22 cellular contexts compared by ENCODE assay signal in the genomic region with DNA sequence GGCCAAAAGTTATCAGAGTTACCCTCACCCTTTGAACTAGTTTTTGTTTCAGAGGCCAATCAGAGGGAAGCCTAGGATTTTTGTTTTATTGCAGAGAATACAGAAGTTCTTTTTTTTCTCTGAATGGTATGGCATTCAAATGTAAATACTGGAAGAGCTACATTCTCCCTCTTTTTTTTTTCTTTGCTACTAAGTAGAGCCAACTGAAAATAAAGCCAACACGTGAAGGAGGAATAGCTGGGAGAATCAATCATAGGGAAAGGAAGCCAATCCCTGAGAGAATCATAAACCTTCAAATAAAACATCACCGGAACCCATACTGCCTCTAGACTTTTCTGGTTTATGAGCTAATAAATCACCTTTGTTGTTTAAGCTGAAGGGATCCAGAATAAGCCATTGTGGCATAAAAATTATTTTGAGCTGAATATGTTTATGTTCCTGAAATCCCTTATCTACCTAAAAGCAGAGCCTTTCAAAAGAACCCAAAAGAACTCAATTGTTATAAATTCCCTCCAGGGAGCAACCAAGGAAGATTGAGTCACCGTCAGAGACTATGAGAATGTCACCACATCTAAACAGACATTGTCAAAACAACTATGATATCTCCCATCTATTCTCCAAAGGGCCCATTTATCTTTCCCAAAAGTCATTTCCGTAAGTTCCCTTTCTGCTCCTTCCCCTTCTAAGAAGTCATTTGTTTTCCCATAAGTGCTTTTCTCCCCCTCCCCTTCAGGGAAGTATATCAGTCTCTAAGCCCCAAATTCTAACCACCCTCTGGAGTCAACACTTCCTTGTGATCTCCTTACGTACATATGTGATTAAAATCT. TPM values are rescaled to one million over a fixed set of nuclear protein-coding genes. Genes with fewer than 3 reads are reported as not detected.
A peak's percentile ranks its signal among the peaks of the same experiment; 100 is the strongest.
DNase-seq lines count a peak whose midpoint lies in the region; TF ChIP-seq lines count a peak whose summit lies in the region.
"Had no signal": no experiment of that assay in that cellular context is flagged by ENCODE, and none has a peak within 500 bp of the region (broad histone marks: within the 10 kb centered on the region; RNA-seq: fewer than 3 reads in every experiment).

No MANE protein-coding gene starts in this region.

- no peak overlapping the region for H3K4me3 ChIP-seq in ACC112 (ENCODE audit: low read depth, low read length)
- H3K4me3 ChIP-seq in dorsolateral prefrontal cortex = no peak overlapping the region
- no peak overlapping the region for H3K4me3 ChIP-seq in neural cell (ENCODE audit: low read length)
- H3K4me3 ChIP-seq: psoas muscle had no signal

- H3K27me3 ChIP-seq in ACC112 (ENCODE audit: insufficient read depth, low read length) = no peaks in the 10 kb centered on the region
- H3K27me3 ChIP-seq in dorsolateral prefrontal cortex = no peaks in the 10 kb centered on the region
- no peaks in the 10 kb centered on the region for H3K27me3 ChIP-seq in neural cell (ENCODE audit: insufficient read depth, low read depth, low read length)
- H3K27me3 ChIP-seq: brain microvascular endothelial cell had no signal

- H3K36me3 Mint-ChIP-seq in activated naive CD8-positive, alpha-beta T cell treated with anti-CD3 and anti-CD28 coated beads for 36 hours = peaks cover 10% of the 10 kb centered on the region
- H3K36me3 Mint-ChIP-seq: natural killer cell treated with Interleukin-12 subunit alpha and Interleukin-12 subunit beta and Interleukin-15 and Interleukin-18, amount 100 ng/mL, for 72 hours; stimulated activated effector memory CD8-positive, alpha-beta T cell treated with anti-CD3 and anti-CD28 coated beads, Interleukin-12 subunit alpha, Interleukin-12 subunit beta, amount 100 ng/mL, for 72 hours; type B pancreatic cell had no signal

- H3K4me2 ChIP-seq in neural cell (ENCODE audit: low read length) = no peak overlapping the region

- H3K4me1 Mint-ChIP-seq in activated naive CD8-positive, alpha-beta T cell treated with anti-CD3 and anti-CD28 coated beads for 36 hours = peaks cover 4% of the 10 kb centered on the region
- H3K4me1 Mint-ChIP-seq: activated T-helper 17 cell treated with anti-CD3 and anti-CD28 coated beads, Interleukin-2, amount 50 U/mL, for 72 hours; stimulated activated effector memory CD8-positive, alpha-beta T cell treated with anti-CD3 and anti-CD28 coated beads, Interleukin-12 subunit alpha, Interleukin-12 subunit beta, amount 100 ng/mL, for 72 hours had no signal

- H2AFZ ChIP-seq in ACC112 (ENCODE audit: low read length, unreplicated experiment) = no peak overlapping the region
- no peak overlapping the region for H2AFZ ChIP-seq in neural cell (ENCODE audit: low read depth, low read length)

- H3K9me2 ChIP-seq in neural cell (ENCODE audit: insufficient read depth, low read length) = no peaks in the 10 kb centered on the region

- no peak for TF ChIP-seq CTCF in dorsolateral prefrontal cortex (IDR thresholded peaks at IDR 0.05 in 54 of 56, conservative IDR thresholded peaks at IDR 0.05 in 2 of 56; ENCODE audit: low read depth in 1 of 56, partially characterized antibody in 56 of 56)
- TF ChIP-seq CTCF in neural cell (IDR thresholded peaks at IDR 0.05; ENCODE audit: poor library complexity, severe bottlenecking) = no peak

- DNase-seq in OCI-M1 (lab: John Stamatoyannopoulos, UW) (peak; percentile 83), dorsolateral prefrontal cortex (no peak), mucosa of gallbladder (ENCODE audit: low spot score) (no peak), SIG-M5 (lab: John Stamatoyannopoulos, UW) (no peak), hippocampal formation (lab: John Stamatoyannopoulos, UW) (no peak)
- no peak for DNase-seq in activated naive CD8-positive, alpha-beta T cell treated with anti-CD3 and anti-CD28 coated beads for 36 hours
- DNase-seq: CD4-positive, alpha-beta T cell; DMS79; KG1; NCI-H1092; NCI-H524 treated with DMSO at 0.1 percent for 48 hours; psoas muscle; Right ventricle myocardium superior had no signal

- intact Hi-C loops in dorsolateral prefrontal cortex (cut with DNase I) = loop anchor here in 1 of 2 donors (5.0 to 10.0 kb wide), 4 partner anchors 70 to 732 kb away; a partner anchor contains a TSS

- peaks cover 9% of the 10 kb centered on the region for H3K9me3 Mint-ChIP-seq in activated naive CD8-positive, alpha-beta T cell treated with anti-CD3 and anti-CD28 coated beads for 36 hours
- H3K9me3 Mint-ChIP-seq: activated T-helper 17 cell treated with anti-CD3 and anti-CD28 coated beads, Interleukin-2, amount 50 U/mL, for 72 hours; CD4-positive, alpha-beta T cell; natural killer cell treated with Interleukin-12 subunit alpha and Interleukin-12 subunit beta and Interleukin-15 and Interleukin-18, amount 100 ng/mL, for 72 hours; stimulated activated effector memory CD8-positive, alpha-beta T cell treated with anti-CD3 and anti-CD28 coated beads, Interleukin-12 subunit alpha, Interleukin-12 subunit beta, amount 100 ng/mL, for 72 hours; type B pancreatic cell had no signal

- H3K4me3 Mint-ChIP-seq in activated naive CD8-positive, alpha-beta T cell treated with anti-CD3 and anti-CD28 coated beads for 36 hours = no peak overlapping the region
- H3K4me3 Mint-ChIP-seq: activated T-helper 17 cell treated with anti-CD3 and anti-CD28 coated beads, Interleukin-2, amount 50 U/mL, for 72 hours; CD4-positive, alpha-beta T cell; dendritic cell treated with granulocyte-macrophage colony-stimulating factor and Interleukin-4, amounts not matched to agents 40 ng/mL and 50 ng/mL, for 4 days; natural killer cell treated with Interleukin-12 subunit alpha and Interleukin-12 subunit beta and Interleukin-15 and Interleukin-18, amount 100 ng/mL, for 72 hours; stimulated activated effector memory CD8-positive, alpha-beta T cell treated with anti-CD3 and anti-CD28 coated beads, Interleukin-12 subunit alpha, Interleukin-12 subunit beta, amount 100 ng/mL, for 72 hours; T-helper 1 cell treated with Interleukin-12 subunit alpha and Interleukin-12 subunit beta and Interleukin-4 antibody, amounts not matched to agents 30 μg/mL and 1 μg/mL, for 36 hours; type B pancreatic cell had no signal

- no peak for TF ChIP-seq EP300 in neural cell (conservative IDR thresholded peaks at IDR 0.05; ENCODE audit: poor library complexity, severe bottlenecking)

- no peaks in the 10 kb centered on the region for H4K20me1 ChIP-seq in neural cell (ENCODE audit: insufficient read depth)

- H3K27me3 Mint-ChIP-seq in activated naive CD8-positive, alpha-beta T cell treated with anti-CD3 and anti-CD28 coated beads for 36 hours = no peaks in the 10 kb centered on the region
- H3K27me3 Mint-ChIP-seq: activated T-helper 17 cell treated with anti-CD3 and anti-CD28 coated beads, Interleukin-2, amount 50 U/mL, for 72 hours; CD4-positive, alpha-beta T cell; type B pancreatic cell had no signal

- no peaks in the 10 kb centered on the region for H3F3A ChIP-seq in neural cell (ENCODE audit: insufficient read depth, low read length, poor library complexity, severe bottlenecking)

- H3K9ac ChIP-seq in neural cell (ENCODE audit: low read length) = no peak overlapping the region

- H3K27ac ChIP-seq in ACC112 (ENCODE audit: low read depth, low read length) (peak overlapping the region; percentile 33; the same call in 1 of the 2 replicates), dorsolateral prefrontal cortex (peak overlapping the region in 31 of 59 donors; percentile 3 to 69 (median 41)), neural cell (ENCODE audit: low read length) (no peak overlapping the region)
- H3K27ac ChIP-seq: brain microvascular endothelial cell, psoas muscle had no signal

- peaks cover 9% of the 10 kb centered on the region for H3K79me2 ChIP-seq in ACC112 (ENCODE audit: control insufficient read depth, insufficient read depth, low read length, unreplicated experiment)
- no peaks in the 10 kb centered on the region for H3K79me2 ChIP-seq in neural cell (replicated peaks; ENCODE audit: insufficient read depth, low read length)

- no peaks in the 10 kb centered on the region for H3K9me3 ChIP-seq in neural cell (ENCODE audit: low read length)
- H3K9me3 ChIP-seq: psoas muscle had no signal

- TF ChIP-seq RAD21 in neural cell (conservative IDR thresholded peaks at IDR 0.05) = no peak

- H3K36me3 ChIP-seq in ACC112 (ENCODE audit: insufficient read depth, low read length) (no peaks in the 10 kb centered on the region), neural cell (ENCODE audit: insufficient read depth, low read length) (no peaks in the 10 kb centered on the region)
- H3K36me3 ChIP-seq: brain microvascular endothelial cell had no signal

- peaks cover 11% of the 10 kb centered on the region for H3K4me1 ChIP-seq in ACC112 (ENCODE audit: control insufficient read depth, insufficient read depth, low read length, unreplicated experiment)

- no peak overlapping the region for H3K27ac Mint-ChIP-seq in activated naive CD8-positive, alpha-beta T cell treated with anti-CD3 and anti-CD28 coated beads for 36 hours
- H3K27ac Mint-ChIP-seq: activated T-helper 17 cell treated with anti-CD3 and anti-CD28 coated beads, Interleukin-2, amount 50 U/mL, for 72 hours; CD4-positive, alpha-beta T cell; dendritic cell treated with granulocyte-macrophage colony-stimulating factor and Interleukin-4, amounts not matched to agents 40 ng/mL and 50 ng/mL, for 4 days; natural killer cell treated with Interleukin-12 subunit alpha and Interleukin-12 subunit beta and Interleukin-15 and Interleukin-18, amount 100 ng/mL, for 72 hours; stimulated activated effector memory CD8-positive, alpha-beta T cell treated with anti-CD3 and anti-CD28 coated beads, Interleukin-12 subunit alpha, Interleukin-12 subunit beta, amount 100 ng/mL, for 72 hours; T-helper 1 cell treated with Interleukin-12 subunit alpha and Interleukin-12 subunit beta and Interleukin-4 antibody, amounts not matched to agents 30 μg/mL and 1 μg/mL, for 36 hours; type B pancreatic cell had no signal

TF ChIP-seq in neural cell, 6 proteins besides CTCF, POLR2A, EP300 and RAD21:
- peak; percentile 24 for TF ChIP-seq POLR2AphosphoS5 (IDR thresholded peaks at IDR 0.05)
- no peak for TF ChIP-seq TAF1 (IDR thresholded peaks at IDR 0.05; ENCODE audit: low read depth)

RNA-seq across cellular contexts. Expression of a gene that starts 3.8 kb away (rescaled TPM):
- total RNA-seq in dorsolateral prefrontal cortex (100 to 1,000 TPM in 3 of 120 experiments, 10 to 100 TPM in 117; 44.4 to 121 (median 75.2) TPM), mucosa of gallbladder (44.3 TPM)
- 29.8 and 35.4 TPM in 2 replicates for polyA plus RNA-seq in neural cell
- polyA minus RNA-seq in neural cell = 65.3 and 69.9 TPM in 2 replicates
- 10 to 100 TPM; 14.6 to 20.8 TPM for total RNA-seq in activated naive CD8-positive, alpha-beta T cell treated with anti-CD3 and anti-CD28 coated beads for 36 hours
